Comparison of ENCODE assay signal across 19 cellular contexts in genomic region chr19:3314962-3315675, GRCh38. TPM values are rescaled to one million over a fixed set of nuclear protein-coding genes. Genes with fewer than 3 reads are reported as not detected.
DNase-seq lines count a peak whose midpoint lies in the region; ATAC-seq, FAIRE-seq and TF ChIP-seq lines count a peak whose summit lies in the region.
"Had no signal": no experiment of that assay in that cellular context is flagged by ENCODE, and none has a peak within 500 bp of the region (broad histone marks: within the 10 kb centered on the region; RNA-seq: fewer than 3 reads in every experiment).

No MANE protein-coding gene starts in this region.

- H3K4me2 ChIP-seq in GM23338, result no peak overlapping the region
- H3K4me2 ChIP-seq in MM.1S (ENCODE audit: low read depth, low read length), result peak overlapping the region; percentile 61

- DNase-seq in GM13976 (ENCODE audit: low spot score) (peak; percentile 25), GM23338 (ENCODE audit: low spot score) (no peak), MM.1S (no peak), kidney (peak; percentile 49), substantia nigra (lab: John Stamatoyannopoulos, UW) (no peak), GM10248 (ENCODE audit: extremely low spot score) (no peak), SW480 (ENCODE audit: low spot score) (no peak)
- DNase-seq in effector memory CD8-positive, alpha-beta T cell, result no peak
- DNase-seq: C1 segment of cervical spinal cord; Calu3; CD4-positive, alpha-beta memory T cell; COR-L47; DMS79 treated with DMSO at 0.1 percent for 48 hours; GF-D8; GOT3; HCEC 1CT had no signal

- in situ Hi-C loops in GM13976 (cut with MboI; ENCODE audit: low sequenced_read_pairs, unreplicated experiment), result no loop called here

- H3K27me3 Mint-ChIP-seq in GM23338 (ENCODE audit: insufficient read depth, low read depth, poor library complexity), result peaks cover 15% of the 10 kb centered on the region
- H3K27me3 Mint-ChIP-seq in effector memory CD8-positive, alpha-beta T cell, result peaks cover 43 to 57% of the 10 kb centered on the region in 2 donors

- H3K9me2 ChIP-seq in GM23338 (ENCODE audit: insufficient read depth), result no peaks in the 10 kb centered on the region
- no peaks in the 10 kb centered on the region for H3K9me2 ChIP-seq in MM.1S (replicated peaks; ENCODE audit: insufficient read depth, low read length)

- CTCF ChIA-PET in GM10248 (lab: Yijun Ruan, JAX), result interaction anchor here (0.9 kb wide), 1 partner anchor 158 kb away, joined by 3 read pairs; no protein-coding TSS in a partner anchor

- no peaks in the 10 kb centered on the region for H3K4me1 ChIP-seq in GM23338 (ENCODE audit: insufficient read depth)
- H3K4me1 ChIP-seq in MM.1S (ENCODE audit: low read length), result no peaks in the 10 kb centered on the region
- H3K4me1 ChIP-seq in kidney (ENCODE audit: control insufficient read depth in 1 of 2, insufficient read depth in 1 of 2, low read depth in 1 of 2, low read length in 2 of 2), result no peaks in the 10 kb centered on the region

- intact Hi-C loops in kidney (cut with DNase I), result no loop called here

- no peak overlapping the region for H3K9ac ChIP-seq in MM.1S (ENCODE audit: low read length)
- no peak overlapping the region for H3K9ac ChIP-seq in kidney (ENCODE audit: low read length in 2 of 2)

- H3K4me3 ChIP-seq in GM23338 (no peak overlapping the region), MM.1S (ENCODE audit: low read length) (0 out of 2 replicates have a peak overlapping the region, but pooled peaks have one; percentile 42), kidney (ENCODE audit: low read length in 2 of 2) (no peak overlapping the region)

- no peaks in the 10 kb centered on the region for H3K79me2 ChIP-seq in GM23338 (replicated peaks; ENCODE audit: insufficient read depth)
- no peaks in the 10 kb centered on the region for H3K79me2 ChIP-seq in MM.1S (ENCODE audit: low read length)

- no peaks in the 10 kb centered on the region; the same call in 2 of the 3 replicates for H3K36me3 Mint-ChIP-seq in GM23338 (ENCODE audit: low read depth)
- peaks cover 3% of the 10 kb centered on the region for H3K36me3 Mint-ChIP-seq in effector memory CD8-positive, alpha-beta T cell (ENCODE audit: insufficient read depth)
- H3K36me3 Mint-ChIP-seq: CD4-positive, alpha-beta memory T cell had no signal

- POLR2A ChIA-PET in GM10248 (lab: Yijun Ruan, JAX), result interaction anchor here (0.6 kb wide), 1 partner anchor 116 kb away, joined by 8 read pairs; no protein-coding TSS in a partner anchor

- no peak for TF ChIP-seq CTCF in GM13976 (IDR thresholded peaks at IDR 0.05; ENCODE audit: borderline replicate concordance, control extremely low read depth, extremely low read depth, insufficient read depth, missing control alignments)
- no peak for TF ChIP-seq CTCF in GM23338 (conservative IDR thresholded peaks at IDR 0.05; ENCODE audit: low read depth in 2 of 2)
- TF ChIP-seq CTCF in MM.1S (IDR thresholded peaks at IDR 0.05; ENCODE audit: low read length), result no peak
- no peak for TF ChIP-seq CTCF in kidney (IDR thresholded peaks at IDR 0.05; ENCODE audit: borderline replicate concordance, extremely low read depth, insufficient read depth)
- no peak for TF ChIP-seq CTCF in GM10248 (IDR thresholded peaks at IDR 0.05; ENCODE audit: control extremely low read depth, extremely low read depth, low read depth, missing control alignments)

- H3K27ac Mint-ChIP-seq in GM23338, result no peak overlapping the region
- no peak overlapping the region for H3K27ac Mint-ChIP-seq in effector memory CD8-positive, alpha-beta T cell
- H3K27ac Mint-ChIP-seq: CD4-positive, alpha-beta memory T cell had no signal

- no peaks in the 10 kb centered on the region for H3F3A ChIP-seq in GM23338 (replicated peaks; ENCODE audit: low read depth)
- H3F3A ChIP-seq in MM.1S (ENCODE audit: insufficient read depth, low read length), result no peaks in the 10 kb centered on the region

- no peak for ATAC-seq in GM23338
- ATAC-seq in effector memory CD8-positive, alpha-beta T cell (replicated peaks), result no peak

- FAIRE-seq in kidney (lab: Jason Lieb, UNC), result no peak
- FAIRE-seq: GM12892, GM19239, H54 had no signal

- H2AFZ ChIP-seq in GM23338, result peak overlapping the region; percentile 59; the same call in 1 of the 2 replicates
- H2AFZ ChIP-seq in MM.1S (ENCODE audit: low read length), result no peak overlapping the region

- H3K27ac ChIP-seq in GM23338 (ENCODE audit: low read depth) (no peak overlapping the region), MM.1S (ENCODE audit: low read length) (no peak overlapping the region), kidney (ENCODE audit: low read depth in 2 of 2, low read length in 2 of 2) (no peak overlapping the region), substantia nigra (ENCODE audit: low read depth, low read length, poor library complexity, severe bottlenecking) (no peak overlapping the region)

- no peak overlapping the region for H3K4me3 Mint-ChIP-seq in GM23338
- H3K4me3 Mint-ChIP-seq in effector memory CD8-positive, alpha-beta T cell, result no peak overlapping the region
- H3K4me3 Mint-ChIP-seq: CD4-positive, alpha-beta memory T cell had no signal

- H3K9me3 ChIP-seq in MM.1S (replicated peaks; ENCODE audit: insufficient read depth, low read length), result no peaks in the 10 kb centered on the region
- H3K9me3 ChIP-seq in kidney (ENCODE audit: control insufficient read depth in 1 of 2, low read length in 2 of 2), result no peaks in the 10 kb centered on the region

- no peaks in the 10 kb centered on the region for H3K36me3 ChIP-seq in GM23338 (ENCODE audit: insufficient read depth)
- H3K36me3 ChIP-seq in MM.1S (replicated peaks; ENCODE audit: insufficient read depth, low read length), result no peaks in the 10 kb centered on the region
- H3K36me3 ChIP-seq in kidney (ENCODE audit: control insufficient read depth in 1 of 2, insufficient read depth in 2 of 2, low read length in 2 of 2), result no peaks in the 10 kb centered on the region

- H3K9me3 Mint-ChIP-seq in GM23338, result peaks cover 3% of the 10 kb centered on the region; the same call in 1 of the 3 replicates
- no peaks in the 10 kb centered on the region for H3K9me3 Mint-ChIP-seq in effector memory CD8-positive, alpha-beta T cell
- H3K9me3 Mint-ChIP-seq: CD4-positive, alpha-beta memory T cell had no signal

- no peaks in the 10 kb centered on the region; the same call in 2 of the 3 replicates for H3K4me1 Mint-ChIP-seq in GM23338
- H3K4me1 Mint-ChIP-seq in effector memory CD8-positive, alpha-beta T cell (ENCODE audit: low read depth in 2 of 2), result no peaks in the 10 kb centered on the region
- H3K4me1 Mint-ChIP-seq: CD4-positive, alpha-beta memory T cell had no signal

- H3K27me3 ChIP-seq in GM23338 (ENCODE audit: insufficient read depth) (peaks cover 3% of the 10 kb centered on the region; the same call in 1 of the 2 replicates), MM.1S (replicated peaks; ENCODE audit: insufficient read depth, low read length) (peaks cover 89% of the 10 kb centered on the region)

- no peaks in the 10 kb centered on the region for H4K20me1 ChIP-seq in GM23338 (replicated peaks; ENCODE audit: insufficient read depth)
- no peaks in the 10 kb centered on the region for H4K20me1 ChIP-seq in MM.1S (ENCODE audit: insufficient read depth, low read length)

RNA-seq across cellular contexts. Expression of gene NFIC, which starts 51.3 kb away (rescaled TPM):
- 0.58 and 1.3 TPM in 2 replicates for total RNA-seq in GM23338 (2014; rRNA removed; shearing (Covaris generic))
- polyA plus RNA-seq in GM23338 (2016; fragmentation: Nextera tagmentation; extraction: Ambion mirVana) (5.3 and 8.2 TPM in 2 replicates), kidney (ENCODE audit: insufficient read depth, low read depth, low replicate concordance) (20.3 TPM)
- 173 TPM for total RNA-seq in kidney

Comparison
In these comparisons a context has a peak if more than half of its experiments do, and no peak if none do; other contexts are left out.
1. DNase-seq: peak in GM13976 (single experiment) and kidney (single experiment); none in GM23338 (single experiment), MM.1S (single experiment), substantia nigra (0 of 49), GM10248 (single experiment), SW480 (single experiment) and effector memory CD8-positive, alpha-beta T cell (0 of 3).
2. RNA of gene NFIC, which starts 51.3 kb away (total RNA-seq): 173 TPM in kidney (single experiment); 0.58 to 1.3 TPM in GM23338; every median in the first group is over 10 times any median in the second.